Comparison of ENCODE assay signal across 28 cellular contexts in genomic region chr14:75375983-75376382, GRCh38.
"Had no signal": no experiment of that assay in that cellular context is flagged by ENCODE, and none has a peak within 500 bp of the region (broad histone marks: within the 10 kb centered on the region; RNA-seq: fewer than 3 reads in every experiment).

No MANE protein-coding gene starts in this region.

- ATAC-seq: activated CD8-positive, alpha-beta memory T cell treated with anti-CD3 and anti-CD28 coated beads, Interleukin-2, amount 10 ng/mL, durations not matched to agents 7 days and 5 days; activated CD8-positive, alpha-beta T cell treated with anti-CD3 and anti-CD28 coated beads, Interleukin-2, amount 10 ng/mL, durations not matched to agents 7 days and 5 days; activated naive CD8-positive, alpha-beta T cell treated with anti-CD3 and anti-CD28 coated beads, Interleukin-2, amount 50 U/mL, for 24 hours; body of pancreas had no signal

- DNase-seq: activated CD4-positive, alpha-beta T cell treated with anti-CD3 and anti-CD28 coated beads, Interleukin-2, amount 10 ng/mL, durations not matched to agents 24 days and 14 days; activated CD4-positive, CD25-positive, alpha-beta regulatory T cell; activated CD4-positive, CD25-positive, alpha-beta regulatory T cell treated with anti-CD3 and anti-CD28 coated beads, Interleukin-2, amount 50 U/mL, for 72 hours; activated CD8-positive, alpha-beta memory T cell treated with anti-CD3 and anti-CD28 coated beads, Interleukin-2, amount 10 ng/mL, durations not matched to agents 7 days and 5 days; activated CD8-positive, alpha-beta memory T cell treated with anti-CD3 and anti-CD28 coated beads, Interleukin-2, amount 50 U/mL, for 4 hours; activated CD8-positive, alpha-beta T cell treated with anti-CD3 and anti-CD28 coated beads, Interleukin-2, amount 10 ng/mL, durations not matched to agents 7 days and 5 days; activated effector memory CD4-positive, alpha-beta T cell treated with anti-CD3 and anti-CD28 coated beads, Interleukin-2, amount 50 U/mL, for 16 hours; activated naive CD4-positive, alpha-beta T cell treated with anti-CD3 and anti-CD28 coated beads for 36 hours; activated naive CD8-positive, alpha-beta T cell treated with anti-CD3 and anti-CD28 coated beads for 36 hours; activated naive CD8-positive, alpha-beta T cell treated with anti-CD3 and anti-CD28 coated beads, Interleukin-2, amount 50 U/mL, for 24 hours; activated T-cell treated with anti-CD3 and anti-CD28 coated beads, Interleukin-2, amount 50 U/mL, for 1 hour; adrenal gland; amygdala; aorta; body of pancreas; caudate nucleus; effector CD8-positive, alpha-beta T cell; foreskin fibroblast; head of caudate nucleus; T-helper 2 cell had no signal

- H3K36me3 Mint-ChIP-seq: activated CD8-positive, alpha-beta memory T cell treated with anti-CD3 and anti-CD28 coated beads, Interleukin-2, amount 10 ng/mL, durations not matched to agents 7 days and 5 days; activated naive CD4-positive, alpha-beta T cell treated with anti-CD3 and anti-CD28 coated beads, Interleukin-2, amount 50 U/mL, for 24 hours; activated naive CD8-positive, alpha-beta T cell treated with anti-CD3 and anti-CD28 coated beads for 36 hours had no signal

- H3K4me3 Mint-ChIP-seq: activated CD4-positive, alpha-beta T cell treated with anti-CD3 and anti-CD28 coated beads, Interleukin-2, amount 10 ng/mL, durations not matched to agents 24 days and 14 days; activated CD8-positive, alpha-beta memory T cell treated with anti-CD3 and anti-CD28 coated beads, Interleukin-2, amount 10 ng/mL, durations not matched to agents 7 days and 5 days; activated CD8-positive, alpha-beta T cell treated with anti-CD3 and anti-CD28 coated beads, Interleukin-2, amount 10 ng/mL, durations not matched to agents 7 days and 5 days; activated naive CD4-positive, alpha-beta T cell treated with anti-CD3 and anti-CD28 coated beads for 36 hours; activated naive CD4-positive, alpha-beta T cell treated with anti-CD3 and anti-CD28 coated beads, Interleukin-2, amount 50 U/mL, for 24 hours; activated naive CD8-positive, alpha-beta T cell treated with anti-CD3 and anti-CD28 coated beads for 36 hours; activated naive CD8-positive, alpha-beta T cell treated with anti-CD3 and anti-CD28 coated beads, Interleukin-2, amount 50 U/mL, for 24 hours; activated T-helper 1 cell treated with anti-CD3 and anti-CD28 coated beads, Interleukin-12 subunit alpha, Interleukin-12 subunit beta, Interleukin-2, Interleukin-4 antibody, amounts not matched to agents 30 ng/mL and 10 ng/mL and 1 ng/mL, durations not matched to agents 14 hours and 24 hours and 36 hours had no signal

- H3K4me1 ChIP-seq: body of pancreas had no signal

- H3K9me3 ChIP-seq: adrenal gland, body of pancreas had no signal

- H3K27ac Mint-ChIP-seq: activated CD4-positive, alpha-beta T cell treated with anti-CD3 and anti-CD28 coated beads, Interleukin-2, amount 10 ng/mL, durations not matched to agents 24 days and 14 days; activated CD8-positive, alpha-beta memory T cell treated with anti-CD3 and anti-CD28 coated beads, Interleukin-2, amount 10 ng/mL, durations not matched to agents 7 days and 5 days; activated CD8-positive, alpha-beta T cell treated with anti-CD3 and anti-CD28 coated beads, Interleukin-2, amount 10 ng/mL, durations not matched to agents 7 days and 5 days; activated naive CD4-positive, alpha-beta T cell treated with anti-CD3 and anti-CD28 coated beads for 36 hours; activated naive CD8-positive, alpha-beta T cell treated with anti-CD3 and anti-CD28 coated beads for 36 hours; activated naive CD8-positive, alpha-beta T cell treated with anti-CD3 and anti-CD28 coated beads, Interleukin-2, amount 50 U/mL, for 24 hours; activated T-helper 1 cell treated with anti-CD3 and anti-CD28 coated beads, Interleukin-12 subunit alpha, Interleukin-12 subunit beta, Interleukin-2, Interleukin-4 antibody, amounts not matched to agents 30 ng/mL and 10 ng/mL and 1 ng/mL, durations not matched to agents 14 hours and 24 hours and 36 hours; activated T-helper 2 cell treated with anti-CD3 and anti-CD28 coated beads, Interferon-gamma antibody, Interleukin-2, Interleukin-4, amounts not matched to agents 10 μg/mL and 5 μg/mL and 100 μg/mL, durations not matched to agents 14 hours and 24 hours and 36 hours had no signal

- H3K4me3 ChIP-seq: adrenal gland, body of pancreas had no signal

- FAIRE-seq: colon, endometrium, endothelial cell of umbilical vein, frontal cortex had no signal

- H3K27ac ChIP-seq: adrenal gland, body of pancreas, epithelial cell of prostate had no signal

- H3K9me3 Mint-ChIP-seq: activated naive CD4-positive, alpha-beta T cell treated with anti-CD3 and anti-CD28 coated beads for 36 hours; activated naive CD4-positive, alpha-beta T cell treated with anti-CD3 and anti-CD28 coated beads, Interleukin-2, amount 50 U/mL, for 24 hours; activated naive CD8-positive, alpha-beta T cell treated with anti-CD3 and anti-CD28 coated beads for 36 hours; activated naive CD8-positive, alpha-beta T cell treated with anti-CD3 and anti-CD28 coated beads, Interleukin-2, amount 50 U/mL, for 24 hours; activated T-helper 1 cell treated with anti-CD3 and anti-CD28 coated beads, Interleukin-12 subunit alpha, Interleukin-12 subunit beta, Interleukin-2, Interleukin-4 antibody, amounts not matched to agents 30 ng/mL and 10 ng/mL and 1 ng/mL, durations not matched to agents 14 hours and 24 hours and 36 hours; activated T-helper 2 cell treated with anti-CD3 and anti-CD28 coated beads, Interferon-gamma antibody, Interleukin-2, Interleukin-4, amounts not matched to agents 10 μg/mL and 5 μg/mL and 100 μg/mL, durations not matched to agents 14 hours and 24 hours and 36 hours had no signal

- H3K4me1 Mint-ChIP-seq: activated CD4-positive, alpha-beta T cell treated with anti-CD3 and anti-CD28 coated beads, Interleukin-2, amount 10 ng/mL, durations not matched to agents 24 days and 14 days; activated CD8-positive, alpha-beta memory T cell treated with anti-CD3 and anti-CD28 coated beads, Interleukin-2, amount 10 ng/mL, durations not matched to agents 7 days and 5 days; activated naive CD4-positive, alpha-beta T cell treated with anti-CD3 and anti-CD28 coated beads, Interleukin-2, amount 50 U/mL, for 24 hours; activated naive CD8-positive, alpha-beta T cell treated with anti-CD3 and anti-CD28 coated beads for 36 hours; activated naive CD8-positive, alpha-beta T cell treated with anti-CD3 and anti-CD28 coated beads, Interleukin-2, amount 50 U/mL, for 24 hours had no signal

- H3K27me3 ChIP-seq: adrenal gland, body of pancreas had no signal

- H3K36me3 ChIP-seq: adrenal gland had no signal
